ENCODE assay signal across 14 cellular contexts in genomic region chr18:48609114-48609513, GRCh38.
DNase-seq lines count a peak whose midpoint lies in the region; ATAC-seq and TF ChIP-seq lines count a peak whose summit lies in the region.
"Had no signal": no experiment of that assay in that cellular context is flagged by ENCODE, and none has a peak within 500 bp of the region (broad histone marks: within the 10 kb centered on the region; RNA-seq: fewer than 3 reads in every experiment).

No MANE protein-coding gene starts in this region.

- no peak for DNase-seq in activated naive CD4-positive, alpha-beta T cell treated with anti-CD3 and anti-CD28 coated beads, Interleukin-2, amount 10 ng/mL, durations not matched to agents 7 days and 5 days
- no peak for DNase-seq in activated naive CD4-positive, alpha-beta T cell treated with anti-CD3 and anti-CD28 coated beads for 36 hours
- DNase-seq in chondrocyte (ENCODE audit: low spot score) (peak; percentile 22), neural crest cell (ENCODE audit: low read depth, low spot score) (no peak), omental fat pad (ENCODE audit: low spot score) (no peak), NCI-H524 (lab: John Stamatoyannopoulos, UW) (no peak)
- DNase-seq: CD4-positive, alpha-beta memory T cell; DMS153; DMS79; GDM1; H9 had no signal

- no peaks in the 10 kb centered on the region for H3K27me3 Mint-ChIP-seq in activated naive CD4-positive, alpha-beta T cell treated with anti-CD3 and anti-CD28 coated beads, Interleukin-2, amount 10 ng/mL, durations not matched to agents 7 days and 5 days
- no peaks in the 10 kb centered on the region for H3K27me3 Mint-ChIP-seq in activated naive CD4-positive, alpha-beta T cell treated with anti-CD3 and anti-CD28 coated beads for 36 hours (ENCODE audit: low read depth)
- no peaks in the 10 kb centered on the region for H3K27me3 Mint-ChIP-seq in chondrocyte (ENCODE audit: low read depth)
- no peaks in the 10 kb centered on the region for H3K27me3 Mint-ChIP-seq in neural crest cell (ENCODE audit: low read depth)

- ATAC-seq in omental fat pad (ENCODE audit: low FRiP score) (no peak), GM19035 (IDR thresholded peaks at IDR 0.05; ENCODE audit: unreplicated experiment) (no peak)
- ATAC-seq: HepG2 had no signal

- TF ChIP-seq CTCF in chondrocyte (IDR thresholded peaks at IDR 0.05) (no peak), neural crest cell (conservative IDR thresholded peaks at IDR 0.05) (no peak), omental fat pad (IDR thresholded peaks at IDR 0.05) (no peak)

- no peaks in the 10 kb centered on the region for H3K4me1 Mint-ChIP-seq in activated naive CD4-positive, alpha-beta T cell treated with anti-CD3 and anti-CD28 coated beads, Interleukin-2, amount 10 ng/mL, durations not matched to agents 7 days and 5 days
- no peaks in the 10 kb centered on the region for H3K4me1 Mint-ChIP-seq in activated naive CD4-positive, alpha-beta T cell treated with anti-CD3 and anti-CD28 coated beads for 36 hours (ENCODE audit: low read depth)
- peaks cover 89% of the 10 kb centered on the region for H3K4me1 Mint-ChIP-seq in chondrocyte (ENCODE audit: low read depth)
- peaks cover 32% of the 10 kb centered on the region for H3K4me1 Mint-ChIP-seq in neural crest cell
- H3K4me1 Mint-ChIP-seq: CD4-positive, alpha-beta memory T cell had no signal

- no peaks in the 10 kb centered on the region for H3K9me3 Mint-ChIP-seq in activated naive CD4-positive, alpha-beta T cell treated with anti-CD3 and anti-CD28 coated beads, Interleukin-2, amount 10 ng/mL, durations not matched to agents 7 days and 5 days
- H3K9me3 Mint-ChIP-seq in activated naive CD4-positive, alpha-beta T cell treated with anti-CD3 and anti-CD28 coated beads for 36 hours, result no peaks in the 10 kb centered on the region
- H3K9me3 Mint-ChIP-seq in chondrocyte (ENCODE audit: low read depth) (no peaks in the 10 kb centered on the region), neural crest cell (no peaks in the 10 kb centered on the region)
- H3K9me3 Mint-ChIP-seq: CD14-positive monocyte; CD4-positive, alpha-beta memory T cell; H9 had no signal

- CTCF ChIA-PET in activated naive CD4-positive, alpha-beta T cell treated with anti-CD3 and anti-CD28 coated beads, Interleukin-2, amount 10 ng/mL, durations not matched to agents 7 days and 5 days (lab: Charles Lee), result no interaction called here
- CTCF ChIA-PET in activated naive CD4-positive, alpha-beta T cell treated with anti-CD3 and anti-CD28 coated beads for 36 hours (lab: Charles Lee), result no interaction called here

- H3K36me3 Mint-ChIP-seq in activated naive CD4-positive, alpha-beta T cell treated with anti-CD3 and anti-CD28 coated beads, Interleukin-2, amount 10 ng/mL, durations not matched to agents 7 days and 5 days, result no peaks in the 10 kb centered on the region
- H3K36me3 Mint-ChIP-seq in activated naive CD4-positive, alpha-beta T cell treated with anti-CD3 and anti-CD28 coated beads for 36 hours (ENCODE audit: low read depth), result no peaks in the 10 kb centered on the region
- H3K36me3 Mint-ChIP-seq in chondrocyte (ENCODE audit: low read depth), result no peaks in the 10 kb centered on the region
- H3K36me3 Mint-ChIP-seq in neural crest cell (ENCODE audit: low read depth), result no peaks in the 10 kb centered on the region
- H3K36me3 Mint-ChIP-seq: CD14-positive monocyte; CD4-positive, alpha-beta memory T cell had no signal

- H3K4me3 Mint-ChIP-seq in activated naive CD4-positive, alpha-beta T cell treated with anti-CD3 and anti-CD28 coated beads, Interleukin-2, amount 10 ng/mL, durations not matched to agents 7 days and 5 days, result no peak overlapping the region
- no peak overlapping the region for H3K4me3 Mint-ChIP-seq in activated naive CD4-positive, alpha-beta T cell treated with anti-CD3 and anti-CD28 coated beads for 36 hours
- H3K4me3 Mint-ChIP-seq in chondrocyte (ENCODE audit: unreplicated experiment) (no peak overlapping the region), neural crest cell (no peak overlapping the region)
- H3K4me3 Mint-ChIP-seq: CD14-positive monocyte; CD4-positive, alpha-beta memory T cell; H9 had no signal

- peak overlapping the region; percentile 39 for H3K27ac Mint-ChIP-seq in activated naive CD4-positive, alpha-beta T cell treated with anti-CD3 and anti-CD28 coated beads, Interleukin-2, amount 10 ng/mL, durations not matched to agents 7 days and 5 days
- no peak overlapping the region for H3K27ac Mint-ChIP-seq in activated naive CD4-positive, alpha-beta T cell treated with anti-CD3 and anti-CD28 coated beads for 36 hours
- H3K27ac Mint-ChIP-seq in chondrocyte (ENCODE audit: unreplicated experiment), result peak overlapping the region; percentile 34
- H3K27ac Mint-ChIP-seq in neural crest cell (ENCODE audit: unreplicated experiment), result peak overlapping the region; percentile 5
- H3K27ac Mint-ChIP-seq: CD4-positive, alpha-beta memory T cell had no signal

- intact Hi-C loops in activated naive CD4-positive, alpha-beta T cell treated with anti-CD3 and anti-CD28 coated beads for 36 hours (cut with micrococcal nuclease), result no loop called here
